ENCODE assay signal across 1 cellular context in genomic region chr9:33742519-33742918, GRCh38.
TF ChIP-seq lines count a peak whose summit lies in the region.

No MANE protein-coding gene starts in this region.

TF ChIP-seq in GM12878, 131 proteins besides CTCF, POLR2A, EP300 and RAD21 (continued from another document):
- TF ChIP-seq ZNF687 (IDR thresholded peaks at IDR 0.05) (no peak), NR2C1 (IDR thresholded peaks at IDR 0.05) (no peak), SREBF2 (IDR thresholded peaks at IDR 0.05; ENCODE audit: low read length) (no peak), NFIC (IDR thresholded peaks at IDR 0.05; ENCODE audit: low read depth, low read length) (no peak)
